In genomic region chr17:57609125-57609877, GRCh38 we compare ENCODE assay signal across 17 cellular contexts.
A peak's percentile ranks its signal among the peaks of the same experiment; 100 is the strongest.
DNase-seq lines count a peak whose midpoint lies in the region; ATAC-seq and TF ChIP-seq lines count a peak whose summit lies in the region.
"Had no signal": no experiment of that assay in that cellular context is flagged by ENCODE, and none has a peak within 500 bp of the region (broad histone marks: within the 10 kb centered on the region; RNA-seq: fewer than 3 reads in every experiment).

No MANE protein-coding gene starts in this region.

- peaks cover 15% of the 10 kb centered on the region for H3K4me1 Mint-ChIP-seq in Caco-2 (ENCODE audit: low read depth, unreplicated experiment)
- peaks cover 84% of the 10 kb centered on the region for H3K4me1 Mint-ChIP-seq in brain
- H3K4me1 Mint-ChIP-seq in neural crest cell: peaks cover 42% of the 10 kb centered on the region

- no TSS peak for BruUV-seq in Caco-2 (replicated peaks; lab: Mats Ljungman, UMichigan)

- H3K27me3 Mint-ChIP-seq in Caco-2 (ENCODE audit: insufficient read depth, unreplicated experiment) (no peaks in the 10 kb centered on the region), brain (no peaks in the 10 kb centered on the region), neural crest cell (ENCODE audit: low read depth) (no peaks in the 10 kb centered on the region)

- intact Hi-C loops in Caco-2 (cut with micrococcal nuclease; ENCODE audit: unreplicated experiment) (no loop called here), ascending aorta (cut with DNase I) (no loop called here)

- POLR2A ChIA-PET in Caco-2 (lab: Charles Lee): no interaction called here

- H3K9ac ChIP-seq in HUES48 (ENCODE audit: low read depth, low read length): no peak overlapping the region

- no peak overlapping the region for H3K4me3 Mint-ChIP-seq in Caco-2 (ENCODE audit: unreplicated experiment)
- no peak overlapping the region for H3K4me3 Mint-ChIP-seq in brain
- H3K4me3 Mint-ChIP-seq in neural crest cell: no peak overlapping the region

- peak overlapping the region; percentile 80 for H3K27ac ChIP-seq in HUES48 (ENCODE audit: low read depth, low read length)
- no peak overlapping the region for H3K27ac ChIP-seq in ascending aorta
- H3K27ac ChIP-seq: foreskin keratinocyte, neutrophil had no signal

- no peak overlapping the region for H3K4me3 ChIP-seq in Caco-2 (ENCODE audit: low read depth, low read length)
- H3K4me3 ChIP-seq in HUES48 (ENCODE audit: low read depth, low read length): no peak overlapping the region
- H3K4me3 ChIP-seq in ascending aorta: no peak overlapping the region
- H3K4me3 ChIP-seq: BLaER1 treated with 17β-estradiol and CSF1 and Interleukin-3, amounts not matched to agents 10 nM and 100 nM; skin epidermis had no signal

- DNase-seq in Caco-2: peak in 1 of 2 experiments; percentile 25
- DNase-seq in neural crest cell (ENCODE audit: low read depth, low spot score): no peak
- no peak for DNase-seq in NCI-H1417 (lab: John Stamatoyannopoulos, UW)
- DNase-seq in ascending aorta (ENCODE audit: low spot score in 2 of 2): no peak
- DNase-seq: activated CD8-positive, alpha-beta memory T cell treated with anti-CD3 and anti-CD28 coated beads, Interleukin-2, amount 50 U/mL, for 4 hours; activated naive CD4-positive, alpha-beta T cell treated with Interleukin-2 at 50 U/mL for 16 hours; foreskin keratinocyte; KG1; NCI-H1417 treated with DMSO at 0.1 percent for 48 hours; NCI-H524 treated with DMSO at 0.1 percent for 48 hours; stimulated activated naive CD8-positive, alpha-beta T cell treated with anti-CD3 and anti-CD28 coated beads, Interleukin-15, Interleukin-2, amounts not matched to agents 100 U/mL and 50 U/mL, for 24 hours had no signal

- ATAC-seq in HG02981 (IDR thresholded peaks at IDR 0.05; ENCODE audit: unreplicated experiment): no peak
- ATAC-seq: foreskin keratinocyte; stimulated activated naive CD8-positive, alpha-beta T cell treated with anti-CD3 and anti-CD28 coated beads, Interleukin-15, Interleukin-2, amounts not matched to agents 100 U/mL and 50 U/mL, for 24 hours had no signal

- H3K36me3 Mint-ChIP-seq in Caco-2 (ENCODE audit: insufficient read depth, unreplicated experiment): peaks cover 53% of the 10 kb centered on the region
- peaks cover 4% of the 10 kb centered on the region for H3K36me3 Mint-ChIP-seq in brain
- H3K36me3 Mint-ChIP-seq in neural crest cell (ENCODE audit: low read depth): no peaks in the 10 kb centered on the region

- no peaks in the 10 kb centered on the region for H3K36me3 ChIP-seq in Caco-2 (ENCODE audit: control insufficient read depth, insufficient read depth, low read length)
- no peaks in the 10 kb centered on the region for H3K36me3 ChIP-seq in HUES48 (ENCODE audit: control insufficient read depth, insufficient read depth, low read length)
- no peaks in the 10 kb centered on the region for H3K36me3 ChIP-seq in ascending aorta
- H3K36me3 ChIP-seq: neutrophil had no signal

- peak overlapping the region; percentile 37 for H3K27ac Mint-ChIP-seq in Caco-2 (ENCODE audit: unreplicated experiment)
- peak overlapping the region; percentile 11 to 98 (median 89) for H3K27ac Mint-ChIP-seq in brain
- peak overlapping the region; percentile 57 for H3K27ac Mint-ChIP-seq in neural crest cell (ENCODE audit: unreplicated experiment)

- H3K9me3 Mint-ChIP-seq in Caco-2 (ENCODE audit: unreplicated experiment) (no peaks in the 10 kb centered on the region), brain (no peaks in the 10 kb centered on the region), neural crest cell (no peaks in the 10 kb centered on the region)

- peaks cover 18% of the 10 kb centered on the region for H3K4me1 ChIP-seq in Caco-2
- H3K4me1 ChIP-seq in HUES48 (ENCODE audit: control insufficient read depth, insufficient read depth, low read length): peaks cover 50% of the 10 kb centered on the region
- H3K4me1 ChIP-seq in ascending aorta: peaks cover 9 to 15% of the 10 kb centered on the region in 2 donors
- H3K4me1 ChIP-seq: foreskin keratinocyte had no signal

- H3K9me3 ChIP-seq in Caco-2 (no peaks in the 10 kb centered on the region), HUES48 (ENCODE audit: control insufficient read depth, insufficient read depth, low read length) (no peaks in the 10 kb centered on the region), ascending aorta (no peaks in the 10 kb centered on the region)
- H3K9me3 ChIP-seq: BLaER1 treated with 17β-estradiol and CSF1 and Interleukin-3, amounts not matched to agents 10 nM and 100 nM; neutrophil had no signal

- CTCF ChIA-PET in Caco-2 (lab: Charles Lee): interaction anchor here (0.9 to 1.7 kb wide), 3 partner anchors 63 to 1343 kb away, joined by 3 to 6 read pairs (median 3); no protein-coding TSS in a partner anchor

- TF ChIP-seq CTCF in Caco-2 (IDR thresholded peaks at IDR 0.05; ENCODE audit: insufficient read depth in 1 of 2, low read depth in 1 of 2, low read length in 1 of 2, severe bottlenecking in 1 of 2, unreplicated experiment in 1 of 2): no peak
- no peak for TF ChIP-seq CTCF in brain (conservative IDR thresholded peaks at IDR 0.05)
- no peak for TF ChIP-seq CTCF in neural crest cell (conservative IDR thresholded peaks at IDR 0.05)
- TF ChIP-seq CTCF in ascending aorta (IDR thresholded peaks at IDR 0.05): no peak

- H3K27me3 ChIP-seq in Caco-2 (replicated peaks; ENCODE audit: control insufficient read depth, insufficient read depth, low read length) (no peaks in the 10 kb centered on the region), HUES48 (ENCODE audit: control insufficient read depth, insufficient read depth, low read length) (no peaks in the 10 kb centered on the region), ascending aorta (no peaks in the 10 kb centered on the region)
- H3K27me3 ChIP-seq: BLaER1 treated with 17β-estradiol and CSF1 and Interleukin-3, amounts not matched to agents 10 nM and 100 nM; foreskin keratinocyte; neutrophil had no signal

Comparison
In these comparisons a context has a peak if more than half of its experiments do, and no peak if none do; other contexts are left out.
1. H3K27ac Mint-ChIP-seq: peak in every context shown above with its lines; median percentile 89 in brain; 57 in neural crest cell; 37 in Caco-2.